ENCODE assay signal across 21 cellular contexts in genomic region chr15:23132787-23133186, GRCh38. TPM values are rescaled to one million over a fixed set of nuclear protein-coding genes. Genes with fewer than 3 reads are reported as not detected.
"Had no signal": no experiment of that assay in that cellular context is flagged by ENCODE, and none has a peak within 500 bp of the region (broad histone marks: within the 10 kb centered on the region; RNA-seq: fewer than 3 reads in every experiment).

No MANE protein-coding gene starts in this region.

RNA-seq across cellular contexts. Expression of gene GOLGA6L1, which starts 3.8 kb away (rescaled TPM):
- total RNA-seq: activated naive CD4-positive, alpha-beta T cell treated with anti-CD3 and anti-CD28 coated beads for 36 hours; activated naive CD4-positive, alpha-beta T cell treated with anti-CD3 and anti-CD28 coated beads, Interleukin-2, amount 50 U/mL, for 72 hours; activated naive CD8-positive, alpha-beta T cell treated with anti-CD3 and anti-CD28 coated beads for 36 hours; activated naive CD8-positive, alpha-beta T cell treated with anti-CD3 and anti-CD28 coated beads, Interleukin-2, amount 10 ng/mL, durations not matched to agents 7 days and 5 days; activated T-cell treated with anti-CD3 and anti-CD28 coated beads, Interleukin-2, amount 50 U/mL, for 4 hours; activated T-cell treated with anti-CD3 and anti-CD28 coated beads, Interleukin-2, amount 50 U/mL, for 72 hours; activated T-helper 1 cell treated with anti-CD3 and anti-CD28 coated beads, Interleukin-12 subunit alpha, Interleukin-12 subunit beta, Interleukin-2, Interleukin-4 antibody, amounts not matched to agents 30 ng/mL and 10 ng/mL and 1 ng/mL, durations not matched to agents 14 hours and 24 hours and 36 hours; activated T-helper 17 cell treated with anti-CD3 and anti-CD28 coated beads, Interleukin-2, amount 50 U/mL, for 72 hours; activated T-helper 2 cell treated with anti-CD3 and anti-CD28 coated beads, Interferon-gamma antibody, Interleukin-2, Interleukin-4, amounts not matched to agents 10 μg/mL and 5 μg/mL and 100 μg/mL, durations not matched to agents 14 hours and 24 hours and 36 hours; adrenal gland; aorta; ascending aorta; astrocyte; body of pancreas; breast epithelium; bronchial epithelial cell; cardiac muscle cell; cardiac septum; cerebellum; chondrocyte had no signal
- polyA plus RNA-seq: adipose tissue, adrenal gland, aorta, cardiac muscle cell had no signal
